Comparison of ENCODE assay signal across 10 cellular contexts in genomic region chr6:118890997-118891790, GRCh38. TPM values are rescaled to one million over a fixed set of nuclear protein-coding genes. Genes with fewer than 3 reads are reported as not detected.
DNase-seq lines count a peak whose midpoint lies in the region; ATAC-seq and TF ChIP-seq lines count a peak whose summit lies in the region.
"Had no signal": no experiment of that assay in that cellular context is flagged by ENCODE, and none has a peak within 500 bp of the region (broad histone marks: within the 10 kb centered on the region; RNA-seq: fewer than 3 reads in every experiment).

No MANE protein-coding gene starts in this region.

- H3K36me3 ChIP-seq in sigmoid colon = no peaks in the 10 kb centered on the region

- intact Hi-C loops in activated CD4-positive, alpha-beta T cell treated with anti-CD3 and anti-CD28 coated beads, Interleukin-2, amount 10 ng/mL, durations not matched to agents 24 days and 14 days (cut with micrococcal nuclease) = loop anchor here (5.0 to 10.0 kb wide), 3 partner anchors 324 to 1216 kb away; partner anchors contain the start of gene NUS1
- intact Hi-C loops in sigmoid colon (cut with DNase I) = loop anchor here (5.0 to 10.0 kb wide), 3 partner anchors 239 to 1216 kb away; partner anchors contain the start of genes CEP85L, MAN1A1 and NUS1

- no peaks in the 10 kb centered on the region for H3K27me3 Mint-ChIP-seq in activated CD4-positive, alpha-beta T cell treated with anti-CD3 and anti-CD28 coated beads, Interleukin-2, amount 10 ng/mL, durations not matched to agents 24 days and 14 days
- no peaks in the 10 kb centered on the region for H3K27me3 Mint-ChIP-seq in activated naive CD8-positive, alpha-beta T cell
- no peaks in the 10 kb centered on the region for H3K27me3 Mint-ChIP-seq in stimulated activated naive B cell treated with anti-CD40 and anti-IgM and Interleukin-4, amounts not matched to agents 10 μg/mL and 1 μg/mL and 100 μg/mL, for 72 hours

- no peaks in the 10 kb centered on the region for H3K27me3 ChIP-seq in sigmoid colon

- H3K4me1 ChIP-seq in sigmoid colon = peaks cover 0 to 29% (median 15%) of the 10 kb centered on the region in 4 donors

- no peak for TF ChIP-seq POLR2A in sigmoid colon (IDR thresholded peaks at IDR 0.05)

- H3K9me3 ChIP-seq in sigmoid colon = no peaks in the 10 kb centered on the region

- peaks cover 40% of the 10 kb centered on the region for H3K4me1 Mint-ChIP-seq in activated CD4-positive, alpha-beta T cell treated with anti-CD3 and anti-CD28 coated beads, Interleukin-2, amount 10 ng/mL, durations not matched to agents 24 days and 14 days
- peaks cover 68% of the 10 kb centered on the region for H3K4me1 Mint-ChIP-seq in activated naive CD8-positive, alpha-beta T cell (ENCODE audit: low read depth)
- H3K4me1 Mint-ChIP-seq in stimulated activated naive B cell treated with anti-CD40 and anti-IgM and Interleukin-4, amounts not matched to agents 10 μg/mL and 1 μg/mL and 100 μg/mL, for 72 hours = peaks cover 32 to 61% of the 10 kb centered on the region in 2 donors

- DNase-seq in activated CD4-positive, alpha-beta T cell treated with anti-CD3 and anti-CD28 coated beads, Interleukin-2, amount 10 ng/mL, durations not matched to agents 24 days and 14 days = no peak
- DNase-seq in activated CD4-positive, alpha-beta T cell treated with anti-CD3 and anti-CD28 coated beads for 48 hours = no peak
- DNase-seq in HT1080 (ENCODE audit: low read depth) = peak; percentile 46
- DNase-seq in stimulated activated naive B cell treated with anti-CD40 and anti-IgM and Interleukin-4, amounts not matched to agents 10 μg/mL and 1 μg/mL and 100 μg/mL, for 72 hours = no peak
- no peak for DNase-seq in sigmoid colon
- no peak for DNase-seq in NK-92 (lab: John Stamatoyannopoulos, UW; ENCODE audit: unreplicated experiment)
- DNase-seq: cerebellar nuclear complex had no signal

- no peak overlapping the region for H3K27ac ChIP-seq in sigmoid colon

- H3K36me3 Mint-ChIP-seq in activated CD4-positive, alpha-beta T cell treated with anti-CD3 and anti-CD28 coated beads, Interleukin-2, amount 10 ng/mL, durations not matched to agents 24 days and 14 days (ENCODE audit: low read depth) = peaks cover 18% of the 10 kb centered on the region
- H3K36me3 Mint-ChIP-seq in activated naive CD8-positive, alpha-beta T cell = peaks cover 14% of the 10 kb centered on the region
- peaks cover 10 to 23% of the 10 kb centered on the region in 2 donors for H3K36me3 Mint-ChIP-seq in stimulated activated naive B cell treated with anti-CD40 and anti-IgM and Interleukin-4, amounts not matched to agents 10 μg/mL and 1 μg/mL and 100 μg/mL, for 72 hours
- H3K36me3 Mint-ChIP-seq: mesothelial cell of epicardium had no signal

- H3K27ac Mint-ChIP-seq in activated CD4-positive, alpha-beta T cell treated with anti-CD3 and anti-CD28 coated beads, Interleukin-2, amount 10 ng/mL, durations not matched to agents 24 days and 14 days = peak overlapping the region; percentile 95
- peak overlapping the region; percentile 97 for H3K27ac Mint-ChIP-seq in activated naive CD8-positive, alpha-beta T cell
- H3K27ac Mint-ChIP-seq in stimulated activated naive B cell treated with anti-CD40 and anti-IgM and Interleukin-4, amounts not matched to agents 10 μg/mL and 1 μg/mL and 100 μg/mL, for 72 hours = peak overlapping the region; percentile 49

- no peak overlapping the region for H3K4me3 ChIP-seq in sigmoid colon

- H3K9me3 Mint-ChIP-seq in activated CD4-positive, alpha-beta T cell treated with anti-CD3 and anti-CD28 coated beads, Interleukin-2, amount 10 ng/mL, durations not matched to agents 24 days and 14 days = no peaks in the 10 kb centered on the region
- H3K9me3 Mint-ChIP-seq in activated naive CD8-positive, alpha-beta T cell (ENCODE audit: low read depth) = no peaks in the 10 kb centered on the region
- H3K9me3 Mint-ChIP-seq in stimulated activated naive B cell treated with anti-CD40 and anti-IgM and Interleukin-4, amounts not matched to agents 10 μg/mL and 1 μg/mL and 100 μg/mL, for 72 hours = no peaks in the 10 kb centered on the region
- H3K9me3 Mint-ChIP-seq: mesothelial cell of epicardium had no signal

- ATAC-seq in stimulated activated naive B cell treated with anti-CD40 and anti-IgM and Interleukin-4, amounts not matched to agents 10 μg/mL and 1 μg/mL and 100 μg/mL, for 72 hours (replicated peaks) = peak; percentile 10 to 15
- no peak for ATAC-seq in HG03045 (IDR thresholded peaks at IDR 0.05; ENCODE audit: unreplicated experiment)

- WGBS in sigmoid colon, 2 donors = 76 to 92% methylated on average over 5 of the region's 5 CpGs

- H3K4me3 Mint-ChIP-seq in activated CD4-positive, alpha-beta T cell treated with anti-CD3 and anti-CD28 coated beads, Interleukin-2, amount 10 ng/mL, durations not matched to agents 24 days and 14 days = peak overlapping the region; percentile 90
- H3K4me3 Mint-ChIP-seq in activated naive CD8-positive, alpha-beta T cell = peak overlapping the region; percentile 97
- H3K4me3 Mint-ChIP-seq in stimulated activated naive B cell treated with anti-CD40 and anti-IgM and Interleukin-4, amounts not matched to agents 10 μg/mL and 1 μg/mL and 100 μg/mL, for 72 hours = peak overlapping the region; percentile 4 to 39

- no peak for TF ChIP-seq CTCF in sigmoid colon (IDR thresholded peaks at IDR 0.05)

- no peak for TF ChIP-seq EP300 in sigmoid colon (IDR thresholded peaks at IDR 0.05)

RNA-seq across cellular contexts. Expression of gene ASF1A, which starts 2.8 kb away (rescaled TPM):
- total RNA-seq in activated CD4-positive, alpha-beta T cell treated with anti-CD3 and anti-CD28 coated beads, Interleukin-2, amount 10 ng/mL, durations not matched to agents 24 days and 14 days = 43.2 and 43.3 TPM in 2 replicates
- 29.3 and 37.5 TPM in 2 replicates for total RNA-seq in HT1080 (2014; rRNA removed; shearing (Covaris generic))
- polyA plus RNA-seq in HT1080 (2015; cell fraction: cytosol; rRNA removed) = 24.4 and 27.1 TPM in 2 replicates
- polyA plus RNA-seq in HT1080 (2015; cell fraction: nucleus; rRNA removed) = 15.0 and 22.9 TPM in 2 replicates
- 10 to 100 TPM; 10.2 to 17.1 (median 14.1) TPM for total RNA-seq in sigmoid colon
- polyA plus RNA-seq in sigmoid colon = 10 to 100 TPM; 10.2 to 14.3 (median 11.6) TPM

RNA-seq across cellular contexts. Expression of gene MCM9, which starts 43.8 kb away (rescaled TPM):
- total RNA-seq in activated CD4-positive, alpha-beta T cell treated with anti-CD3 and anti-CD28 coated beads, Interleukin-2, amount 10 ng/mL, durations not matched to agents 24 days and 14 days = 19.0 and 21.3 TPM in 2 replicates
- 3.2 and 5.3 TPM in 2 replicates for total RNA-seq in HT1080 (2014; rRNA removed; shearing (Covaris generic))
- polyA plus RNA-seq in HT1080 (2015; cell fraction: cytosol; rRNA removed) = 2.6 and 2.7 TPM in 2 replicates
- 10.1 and 10.2 TPM in 2 replicates for polyA plus RNA-seq in HT1080 (2015; cell fraction: nucleus; rRNA removed)
- total RNA-seq in sigmoid colon = 10 to 100 TPM; 10.2 to 16.1 (median 13.2) TPM
- 1 to 10 TPM; 1.8 to 6.6 (median 6.2) TPM for polyA plus RNA-seq in sigmoid colon

Comparison
In these comparisons a context has a peak if more than half of its experiments do, and no peak if none do; other contexts are left out.
1. H3K4me3 Mint-ChIP-seq: peak in every context shown above with its lines; median percentile 97 in activated naive CD8-positive, alpha-beta T cell; 90 in activated CD4-positive, alpha-beta T cell treated with anti-CD3 and anti-CD28 coated beads, Interleukin-2, amount 10 ng/mL, durations not matched to agents 24 days and 14 days; 22 in stimulated activated naive B cell treated with anti-CD40 and anti-IgM and Interleukin-4, amounts not matched to agents 10 μg/mL and 1 μg/mL and 100 μg/mL, for 72 hours.